ENCODE assay signal across 22 cellular contexts in the genomic region with DNA sequence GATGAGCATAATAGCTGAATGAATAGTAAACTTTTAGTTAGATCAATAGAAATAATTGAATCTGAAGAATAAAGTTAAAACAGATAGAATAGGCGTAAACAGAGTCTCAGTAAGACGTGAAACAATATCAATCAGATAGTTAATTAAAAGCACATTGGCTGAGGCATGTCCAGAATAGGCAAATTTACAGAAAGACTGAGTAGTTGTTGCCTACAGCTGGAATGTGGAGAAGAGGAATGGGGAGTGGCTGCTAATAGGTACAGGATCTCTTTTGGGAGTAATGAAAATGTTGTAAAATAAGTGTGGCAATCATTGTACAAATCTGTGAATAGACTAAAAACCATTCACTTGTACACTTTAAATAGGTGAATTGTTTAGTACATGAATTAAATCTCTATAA. TPM values are rescaled to one million over a fixed set of nuclear protein-coding genes. Genes with fewer than 3 reads are reported as not detected.
A peak's percentile ranks its signal among the peaks of the same experiment; 100 is the strongest.
DNase-seq lines count a peak whose midpoint lies in the region; FAIRE-seq and TF ChIP-seq lines count a peak whose summit lies in the region.
"Had no signal": no experiment of that assay in that cellular context is flagged by ENCODE, and none has a peak within 500 bp of the region (broad histone marks: within the 10 kb centered on the region; RNA-seq: fewer than 3 reads in every experiment).

No MANE protein-coding gene starts in this region.

- FAIRE-seq in keratinocyte (lab: Jason Lieb, UNC), result peak; percentile 9
- FAIRE-seq: G401.6, GM12878, GM19239, H1 had no signal

- no peaks in the 10 kb centered on the region for H3F3A ChIP-seq in smooth muscle cell (ENCODE audit: low read depth)

- peaks cover 5% of the 10 kb centered on the region for H3K4me1 ChIP-seq in keratinocyte (ENCODE audit: control insufficient read depth, extremely low read depth, insufficient read depth, low read length)
- no peaks in the 10 kb centered on the region for H3K4me1 ChIP-seq in smooth muscle cell (ENCODE audit: low read depth)
- H3K4me1 ChIP-seq in SJCRH30, result no peaks in the 10 kb centered on the region
- H3K4me1 ChIP-seq: BLaER1 had no signal

- TF ChIP-seq CTCF in keratinocyte (optimal IDR thresholded peaks at IDR 0.05 in 1 of 3, IDR thresholded peaks at IDR 0.05 in 1 of 3, conservative IDR thresholded peaks at IDR 0.05 in 1 of 3; ENCODE audit: extremely low read depth in 1 of 3, insufficient read depth in 2 of 3, low read length in 3 of 3), result no peak
- TF ChIP-seq CTCF in smooth muscle cell (IDR thresholded peaks at IDR 0.05; ENCODE audit: borderline replicate concordance, insufficient read depth, poor library complexity, severe bottlenecking), result no peak

- H3K27me3 ChIP-seq in keratinocyte (ENCODE audit: control insufficient read depth, extremely low read depth, insufficient read depth, low read length) (no peaks in the 10 kb centered on the region), smooth muscle cell (ENCODE audit: low read depth) (no peaks in the 10 kb centered on the region), SJCRH30 (no peaks in the 10 kb centered on the region; the same call in 1 of the 2 replicates)
- H3K27me3 ChIP-seq: BLaER1 had no signal

- WGBS in smooth muscle cell (ENCODE audit: low lambda C conversion rate), result 74% methylated on average over 2 of the region's 2 CpGs

- 0 out of 2 replicates have a peak overlapping the region, but pooled peaks have one; percentile 4 for H3K27ac ChIP-seq in SK-N-MC
- H3K27ac ChIP-seq in keratinocyte (ENCODE audit: control insufficient read depth, insufficient read depth, low read length), result no peak overlapping the region
- no peak overlapping the region for H3K27ac ChIP-seq in smooth muscle cell (ENCODE audit: low read depth)
- H3K27ac ChIP-seq in SJCRH30, result no peak overlapping the region
- H3K27ac ChIP-seq: BLaER1, C4-2B, GM23248 had no signal

- H4K20me1 ChIP-seq in keratinocyte (ENCODE audit: control insufficient read depth, extremely low read depth, insufficient read depth, low read length), result no peaks in the 10 kb centered on the region
- no peaks in the 10 kb centered on the region for H4K20me1 ChIP-seq in smooth muscle cell (ENCODE audit: low read depth)
- H4K20me1 ChIP-seq: BLaER1 had no signal

- dilution Hi-C loops in keratinocyte (cut with MboI; ENCODE audit: extremely low pct_ligation_motif_present, low sequenced_read_pairs), result no loop called here

- no peaks in the 10 kb centered on the region for H3K9me1 ChIP-seq in keratinocyte (ENCODE audit: control insufficient read depth, extremely low read depth, insufficient read depth, low read length)

- H3K4me2 ChIP-seq in keratinocyte (ENCODE audit: control insufficient read depth, extremely low read depth, insufficient read depth, low read depth, low read length) (no peak overlapping the region), smooth muscle cell (no peak overlapping the region)
- H3K4me2 ChIP-seq: BLaER1 had no signal

- H2AFZ ChIP-seq in keratinocyte (ENCODE audit: control insufficient read depth, low read length) (peak overlapping the region; percentile 47), smooth muscle cell (ENCODE audit: low read depth) (peak overlapping the region; percentile 38)
- H2AFZ ChIP-seq: GM23248 had no signal

- H3K9ac ChIP-seq in SK-N-MC (ENCODE audit: insufficient read length), result no peak overlapping the region
- no peak overlapping the region for H3K9ac ChIP-seq in keratinocyte (ENCODE audit: control insufficient read depth, extremely low read depth, insufficient read depth, low read length)
- no peak overlapping the region for H3K9ac ChIP-seq in smooth muscle cell (ENCODE audit: low read depth)
- H3K9ac ChIP-seq: BLaER1, GM23248 had no signal

- H3K36me3 ChIP-seq in SK-N-MC (ENCODE audit: insufficient read depth, low read length) (no peaks in the 10 kb centered on the region), keratinocyte (ENCODE audit: control insufficient read depth in 2 of 2, extremely low read depth in 1 of 2, insufficient read depth in 2 of 2, low read length in 2 of 2) (no peaks in the 10 kb centered on the region), smooth muscle cell (ENCODE audit: low read depth) (no peaks in the 10 kb centered on the region), SJCRH30 (no peaks in the 10 kb centered on the region)
- H3K36me3 ChIP-seq: BLaER1 had no signal

- H3K4me3 ChIP-seq in SK-N-MC, result no peak overlapping the region
- H3K4me3 ChIP-seq in keratinocyte (ENCODE audit: control insufficient read depth in 2 of 3, extremely low read depth in 1 of 3, insufficient read depth in 2 of 3, low read depth in 1 of 3, low read length in 3 of 3), result no peak overlapping the region
- H3K4me3 ChIP-seq in smooth muscle cell, result no peak overlapping the region
- H3K4me3 ChIP-seq in SJCRH30, result no peak overlapping the region
- H3K4me3 ChIP-seq: BLaER1, GM12878, GM23248 had no signal

- DNase-seq in GM03348 (ENCODE audit: low spot score), result peak; percentile 29
- DNase-seq in SK-N-MC (ENCODE audit: low read depth, low spot score), result no peak
- no peak for DNase-seq in keratinocyte (ENCODE audit: low read depth, low spot score)
- DNase-seq in smooth muscle cell (lab: John Stamatoyannopoulos, UW; ENCODE audit: unreplicated experiment), result no peak
- DNase-seq in SHP77 (lab: John Stamatoyannopoulos, UW), result no peak
- no peak for DNase-seq in T-helper 9 cell
- DNase-seq in SJCRH30, result no peak
- DNase-seq: Caco-2; CD4-positive, CD25-positive, alpha-beta regulatory T cell; CD8-positive, alpha-beta T cell; DMS153; DND-41; GM23248; H7; HCEC 1CT had no signal

- H3K9me3 ChIP-seq in SK-N-MC (ENCODE audit: low read depth, low read length), result no peaks in the 10 kb centered on the region
- no peaks in the 10 kb centered on the region for H3K9me3 ChIP-seq in keratinocyte (ENCODE audit: control insufficient read depth, low read depth, low read length)
- no peaks in the 10 kb centered on the region for H3K9me3 ChIP-seq in smooth muscle cell (replicated peaks; ENCODE audit: low read depth)
- H3K9me3 ChIP-seq in SJCRH30 (replicated peaks), result no peaks in the 10 kb centered on the region; the same call in 1 of the 2 replicates

- H3K79me2 ChIP-seq in keratinocyte (ENCODE audit: control insufficient read depth, insufficient read depth, low read length), result no peaks in the 10 kb centered on the region
- no peaks in the 10 kb centered on the region for H3K79me2 ChIP-seq in smooth muscle cell (ENCODE audit: low read depth)

RNA-seq across cellular contexts. Expression of a gene that starts 36.3 kb away (rescaled TPM):
- polyA plus RNA-seq in keratinocyte (1.0 to 1.6 TPM (median 1.1 TPM) in 3 replicates), smooth muscle cell (4.2 and 9.7 TPM in 2 replicates)
- polyA plus RNA-seq in keratinocyte (2011; ENCODE audit: low read depth), result 0.39 TPM
- 0.52 and 1.6 TPM in 2 replicates for polyA plus RNA-seq in keratinocyte (2011; cell fraction: cytosol; rRNA removed)
- polyA plus RNA-seq in keratinocyte (2011; cell fraction: nucleus; rRNA removed), result 2.4 and 2.5 TPM in 2 replicates
- polyA plus RNA-seq in keratinocyte (2012; ENCODE audit: low replicate concordance), result 0.85 and 1.3 TPM in 2 replicates
- polyA minus RNA-seq in keratinocyte, result 1.6 to 7.9 TPM (median 4.8 TPM) in 3 replicates
- polyA minus RNA-seq in keratinocyte (2011; cell fraction: cytosol; rRNA and poly(A)+ RNA removed), result 1.2 TPM
- 2.8 and 4.0 TPM in 2 replicates for polyA minus RNA-seq in keratinocyte (2011; cell fraction: nucleus; rRNA and poly(A)+ RNA removed)
- 8.4 and 9.3 TPM in 2 replicates for total RNA-seq in smooth muscle cell
- total RNA-seq in SJCRH30 (2014; rRNA removed; shearing (Covaris generic)), result not detected in 2 replicates
- total RNA-seq: B cell had no signal
